ENCODE assay signal across 1 cellular context in the genomic region with DNA sequence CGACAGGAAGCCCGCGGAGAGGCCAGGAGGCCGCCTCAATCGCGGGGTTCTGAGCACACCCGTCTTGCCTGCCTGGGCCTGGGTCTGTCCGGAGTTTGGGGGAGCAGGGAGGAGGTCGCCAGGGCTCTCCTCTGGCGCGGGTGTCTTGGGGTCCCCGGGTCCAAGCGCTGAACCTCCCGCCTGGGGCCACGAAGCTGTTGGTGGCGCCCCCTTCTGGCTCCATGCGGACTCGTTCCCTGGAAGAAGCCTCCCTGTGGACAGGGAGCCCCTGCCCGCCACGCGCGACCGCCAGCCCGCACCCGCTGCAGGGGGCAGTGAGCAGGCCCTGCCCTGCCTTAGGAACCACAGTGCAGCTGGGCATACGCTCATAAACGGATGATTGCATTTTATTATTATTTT.
TF ChIP-seq lines count a peak whose summit lies in the region.

No MANE protein-coding gene starts in this region.

TF ChIP-seq in HepG2, 621 proteins besides CTCF, POLR2A, EP300 and RAD21:
- TF ChIP-seq AGO2 (optimal IDR thresholded peaks at IDR 0.05; ENCODE audit: low read depth, low read length) (peak; percentile 24), REL (CRISPR knock-in tag; conservative IDR thresholded peaks at IDR 0.05) (no peak), FOXM1 (CRISPR knock-in tag; IDR thresholded peaks at IDR 0.05) (no peak), SMARCE1 (IDR thresholded peaks at IDR 0.05; ENCODE audit: borderline replicate concordance) (no peak), POGZ (CRISPR knock-in tag; IDR thresholded peaks at IDR 0.05) (0 out of 2 replicates have a peak, but pooled peaks have one; percentile 17), NR2F2 (IDR thresholded peaks at IDR 0.05; ENCODE audit: borderline replicate concordance, low read depth) (no peak)
- TF ChIP-seq, protein P1, sequence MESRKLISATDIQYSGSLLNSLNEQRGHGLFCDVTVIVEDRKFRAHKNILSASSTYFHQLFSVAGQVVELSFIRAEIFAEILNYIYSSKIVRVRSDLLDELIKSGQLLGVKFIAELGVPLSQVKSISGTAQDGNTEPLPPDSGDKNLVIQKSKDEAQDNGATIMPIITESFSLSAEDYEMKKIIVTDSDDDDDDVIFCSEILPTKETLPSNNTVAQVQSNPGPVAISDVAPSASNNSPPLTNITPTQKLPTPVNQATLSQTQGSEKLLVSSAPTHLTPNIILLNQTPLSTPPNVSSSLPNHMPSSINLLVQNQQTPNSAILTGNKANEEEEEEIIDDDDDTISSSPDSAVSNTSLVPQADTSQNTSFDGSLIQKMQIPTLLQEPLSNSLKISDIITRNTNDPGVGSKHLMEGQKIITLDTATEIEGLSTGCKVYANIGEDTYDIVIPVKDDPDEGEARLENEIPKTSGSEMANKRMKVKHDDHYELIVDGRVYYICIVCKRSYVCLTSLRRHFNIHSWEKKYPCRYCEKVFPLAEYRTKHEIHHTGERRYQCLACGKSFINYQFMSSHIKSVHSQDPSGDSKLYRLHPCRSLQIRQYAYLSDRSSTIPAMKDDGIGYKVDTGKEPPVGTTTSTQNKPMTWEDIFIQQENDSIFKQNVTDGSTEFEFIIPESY (CRISPR knock-in tag; IDR thresholded peaks at IDR 0.05) = peak; percentile 99
